In genomic region chr10:69636626-69637550, GRCh38 we compare ENCODE assay signal across 9 cellular contexts. TPM values are rescaled to one million over a fixed set of nuclear protein-coding genes. Genes with fewer than 3 reads are reported as not detected.
DNase-seq lines count a peak whose midpoint lies in the region; ATAC-seq, FAIRE-seq and TF ChIP-seq lines count a peak whose summit lies in the region.
"Had no signal": no experiment of that assay in that cellular context is flagged by ENCODE, and none has a peak within 500 bp of the region (broad histone marks: within the 10 kb centered on the region; RNA-seq: fewer than 3 reads in every experiment).

No MANE protein-coding gene starts in this region.

- no peaks in the 10 kb centered on the region for H3K36me3 ChIP-seq in small intestine (ENCODE audit: control insufficient read depth in 2 of 2, insufficient read depth in 2 of 2, low read length in 2 of 2)

- no peaks in the 10 kb centered on the region for H3K4me1 ChIP-seq in small intestine (ENCODE audit: control insufficient read depth in 2 of 2, insufficient read depth in 1 of 2, low read depth in 1 of 2, low read length in 1 of 2)

- H3K27ac ChIP-seq in small intestine (ENCODE audit: low read depth in 1 of 2, low read length in 1 of 2), result no peak overlapping the region

- peaks cover 12% of the 10 kb centered on the region for H3K36me3 Mint-ChIP-seq in endothelial cell (ENCODE audit: low read depth, unreplicated experiment)
- H3K36me3 Mint-ChIP-seq: activated naive CD8-positive, alpha-beta T cell had no signal

- peak; percentile 41 for DNase-seq in activated CD4-positive, alpha-beta T cell treated with anti-CD3 and anti-CD28 coated beads for 48 hours
- no peak for DNase-seq in activated CD4-positive, alpha-beta T cell treated with anti-CD3 and anti-CD28 coated beads for 1 hour
- DNase-seq in OCI-M1 (lab: John Stamatoyannopoulos, UW) (peak; percentile 11), endothelial cell (ENCODE audit: low spot score) (peak; percentile 38), small intestine (peak; percentile 31)
- DNase-seq in activated effector memory CD4-positive, alpha-beta T cell treated with Interleukin-2 at 50 U/mL for 16 hours, result no peak

- no peak overlapping the region for H3K27ac Mint-ChIP-seq in endothelial cell (ENCODE audit: unreplicated experiment)
- H3K27ac Mint-ChIP-seq: activated naive CD8-positive, alpha-beta T cell had no signal

- H3K4me3 Mint-ChIP-seq in endothelial cell (ENCODE audit: unreplicated experiment), result no peak overlapping the region
- H3K4me3 Mint-ChIP-seq: activated naive CD8-positive, alpha-beta T cell had no signal

- no peaks in the 10 kb centered on the region for H3K9me3 Mint-ChIP-seq in endothelial cell (ENCODE audit: unreplicated experiment)

- H3K27me3 ChIP-seq in small intestine (ENCODE audit: control insufficient read depth in 2 of 2, insufficient read depth in 2 of 2, low read length in 2 of 2), result no peaks in the 10 kb centered on the region

- H3K4me3 ChIP-seq in small intestine (ENCODE audit: low read depth in 1 of 2, low read length in 2 of 2), result no peak overlapping the region

- H3K9me3 ChIP-seq in small intestine (ENCODE audit: control insufficient read depth, low read depth), result no peaks in the 10 kb centered on the region

- H3K27me3 Mint-ChIP-seq in endothelial cell (ENCODE audit: unreplicated experiment), result peaks cover 8% of the 10 kb centered on the region
- H3K27me3 Mint-ChIP-seq: activated naive CD8-positive, alpha-beta T cell had no signal

- 52 to 62% (median 57%) methylated on average over 9 of the region's 9 CpGs for WGBS in small intestine, 3 donors

- no peaks in the 10 kb centered on the region for H3K4me1 Mint-ChIP-seq in endothelial cell (ENCODE audit: unreplicated experiment)

- ATAC-seq in HG03354 (IDR thresholded peaks at IDR 0.05; ENCODE audit: poor library complexity, severe bottlenecking, unreplicated experiment) (no peak), HG02840 (IDR thresholded peaks at IDR 0.05; ENCODE audit: low FRiP score, unreplicated experiment) (no peak)

- FAIRE-seq in small intestine (lab: Jason Lieb, UNC), result no peak

- no peak for TF ChIP-seq CTCF in endothelial cell (IDR thresholded peaks at IDR 0.05; ENCODE audit: unreplicated experiment)

RNA-seq across cellular contexts. Expression of gene FAM241B, which starts 6.8 kb away (rescaled TPM):
- 7.1 TPM for total RNA-seq in endothelial cell (ENCODE audit: unreplicated experiment)
- polyA plus RNA-seq in small intestine, result 1 to 10 TPM; 1.3 to 6.7 (median 2.7) TPM

Comparison
In these comparisons a context has a peak if more than half of its experiments do, and no peak if none do; other contexts are left out.
1. DNase-seq: peak in activated CD4-positive, alpha-beta T cell treated with anti-CD3 and anti-CD28 coated beads for 48 hours (single experiment), OCI-M1 (single experiment), endothelial cell (single experiment) and small intestine (single experiment); none in activated CD4-positive, alpha-beta T cell treated with anti-CD3 and anti-CD28 coated beads for 1 hour (single experiment) and activated effector memory CD4-positive, alpha-beta T cell treated with Interleukin-2 at 50 U/mL for 16 hours (single experiment).